Comparison of ENCODE assay signal across 23 cellular contexts in genomic region chr5:14284366-14285148, GRCh38.
DNase-seq lines count a peak whose midpoint lies in the region; ATAC-seq and TF ChIP-seq lines count a peak whose summit lies in the region.
"Had no signal": no experiment of that assay in that cellular context is flagged by ENCODE, and none has a peak within 500 bp of the region (broad histone marks: within the 10 kb centered on the region; RNA-seq: fewer than 3 reads in every experiment).

No MANE protein-coding gene starts in this region.

- H3K27me3 ChIP-seq in endocrine pancreas (ENCODE audit: control insufficient read depth, insufficient read depth, low read length), result no peaks in the 10 kb centered on the region
- H3K27me3 ChIP-seq in osteoblast (ENCODE audit: insufficient read depth, low read length), result no peaks in the 10 kb centered on the region
- H3K27me3 ChIP-seq: BE2C, foreskin keratinocyte, heart right ventricle, neutrophil had no signal

- H3K4me3 ChIP-seq in endocrine pancreas (ENCODE audit: control insufficient read depth, insufficient read depth, low read length), result peak overlapping the region; percentile 41
- H3K4me3 ChIP-seq in osteoblast (ENCODE audit: insufficient read depth, low read length), result no peak overlapping the region
- H3K4me3 ChIP-seq: heart right ventricle, lung had no signal

- no peaks in the 10 kb centered on the region for H3K4me1 ChIP-seq in endocrine pancreas (ENCODE audit: control insufficient read depth, insufficient read depth, low read length)
- H3K4me1 ChIP-seq in osteoblast (ENCODE audit: insufficient read depth, low read length), result peaks cover 3% of the 10 kb centered on the region
- H3K4me1 ChIP-seq: foreskin keratinocyte had no signal

- peaks cover 2% of the 10 kb centered on the region for H3K4me1 Mint-ChIP-seq in activated CD8-positive, alpha-beta memory T cell treated with anti-CD3 and anti-CD28 coated beads, Interleukin-2, amount 10 ng/mL, durations not matched to agents 7 days and 5 days
- H3K4me1 Mint-ChIP-seq: stimulated activated naive CD8-positive, alpha-beta T cell treated with anti-CD3 and anti-CD28 coated beads, Interleukin-15, amount 100 ng/mL, for 72 hours had no signal

- TF ChIP-seq CTCF in osteoblast (IDR thresholded peaks at IDR 0.05; ENCODE audit: extremely low read depth, low read depth, low read length), result no peak

- no peak overlapping the region for H3K4me3 Mint-ChIP-seq in activated CD8-positive, alpha-beta memory T cell treated with anti-CD3 and anti-CD28 coated beads, Interleukin-2, amount 10 ng/mL, durations not matched to agents 7 days and 5 days
- H3K4me3 Mint-ChIP-seq: activated B cell treated with CpG ODN at 0.5 μM for 24 hours; activated T-cell treated with anti-CD3 and anti-CD28 coated beads, Interleukin-2, amount 50 U/mL, for 72 hours; H9; stimulated activated naive CD8-positive, alpha-beta T cell treated with anti-CD3 and anti-CD28 coated beads, Interleukin-15, amount 100 ng/mL, for 72 hours had no signal

- no peaks in the 10 kb centered on the region for H3K36me3 Mint-ChIP-seq in activated CD8-positive, alpha-beta memory T cell treated with anti-CD3 and anti-CD28 coated beads, Interleukin-2, amount 10 ng/mL, durations not matched to agents 7 days and 5 days

- ATAC-seq in activated CD8-positive, alpha-beta memory T cell treated with anti-CD3 and anti-CD28 coated beads, Interleukin-2, amount 10 ng/mL, durations not matched to agents 7 days and 5 days, result no peak
- ATAC-seq: activated T-cell treated with anti-CD3 and anti-CD28 coated beads, Interleukin-2, amount 50 U/mL, for 72 hours; foreskin keratinocyte; heart right ventricle; stimulated activated naive CD8-positive, alpha-beta T cell treated with anti-CD3 and anti-CD28 coated beads, Interleukin-15, amount 100 ng/mL, for 72 hours had no signal

- H3K36me3 ChIP-seq in endocrine pancreas (ENCODE audit: control insufficient read depth, insufficient read depth, low read length) (no peaks in the 10 kb centered on the region), osteoblast (ENCODE audit: insufficient read depth, low read length) (peaks cover 69% of the 10 kb centered on the region)
- H3K36me3 ChIP-seq: neutrophil had no signal

- H3K9me3 ChIP-seq in endocrine pancreas (ENCODE audit: control insufficient read depth, low read length), result no peaks in the 10 kb centered on the region
- H3K9me3 ChIP-seq in osteoblast (ENCODE audit: low read depth, low read length), result no peaks in the 10 kb centered on the region
- H3K9me3 ChIP-seq: BE2C, heart right ventricle, neutrophil had no signal

- H3K27me3 Mint-ChIP-seq in activated CD8-positive, alpha-beta memory T cell treated with anti-CD3 and anti-CD28 coated beads, Interleukin-2, amount 10 ng/mL, durations not matched to agents 7 days and 5 days, result peaks cover 10% of the 10 kb centered on the region
- H3K27me3 Mint-ChIP-seq: activated B cell treated with CpG ODN at 0.5 μM for 24 hours; stimulated activated naive CD8-positive, alpha-beta T cell treated with anti-CD3 and anti-CD28 coated beads, Interleukin-15, amount 100 ng/mL, for 72 hours had no signal

- DNase-seq in ELF-1 (ENCODE audit: low read depth, low spot score) (peak; percentile 88), NCI-H82 (lab: John Stamatoyannopoulos, UW) (peak; percentile 87), osteoblast (ENCODE audit: insufficient read length, low spot score, missing footprints) (no peak), GM03348 (ENCODE audit: low spot score) (no peak), NCI-H2107 (lab: John Stamatoyannopoulos, UW) (no peak)
- no peak for DNase-seq in activated CD8-positive, alpha-beta memory T cell treated with anti-CD3 and anti-CD28 coated beads, Interleukin-2, amount 10 ng/mL, durations not matched to agents 7 days and 5 days
- DNase-seq: activated B cell treated with CpG ODN at 0.5 μM for 24 hours; activated naive CD4-positive, alpha-beta T cell; activated T-cell treated with anti-CD3 and anti-CD28 coated beads, Interleukin-2, amount 50 U/mL, for 72 hours; BE2C; DMS53; foreskin keratinocyte; H9; heart right ventricle; NCI-H146; NCI-H524 treated with DMSO at 0.1 percent for 48 hours; SHP77 treated with DMSO at 0.1 percent for 48 hours; stimulated activated naive CD8-positive, alpha-beta T cell treated with anti-CD3 and anti-CD28 coated beads, Interleukin-15, amount 100 ng/mL, for 72 hours; T1000 had no signal

- H2AFZ ChIP-seq in osteoblast (ENCODE audit: low read length), result no peak overlapping the region

- no peak overlapping the region for H3K27ac Mint-ChIP-seq in activated CD8-positive, alpha-beta memory T cell treated with anti-CD3 and anti-CD28 coated beads, Interleukin-2, amount 10 ng/mL, durations not matched to agents 7 days and 5 days
- H3K27ac Mint-ChIP-seq: activated B cell treated with CpG ODN at 0.5 μM for 24 hours; activated T-cell treated with anti-CD3 and anti-CD28 coated beads, Interleukin-2, amount 50 U/mL, for 72 hours; stimulated activated naive CD8-positive, alpha-beta T cell treated with anti-CD3 and anti-CD28 coated beads, Interleukin-15, amount 100 ng/mL, for 72 hours had no signal

- H3K9me3 Mint-ChIP-seq in activated CD8-positive, alpha-beta memory T cell treated with anti-CD3 and anti-CD28 coated beads, Interleukin-2, amount 10 ng/mL, durations not matched to agents 7 days and 5 days (ENCODE audit: low read depth), result no peaks in the 10 kb centered on the region
- H3K9me3 Mint-ChIP-seq: activated B cell treated with CpG ODN at 0.5 μM for 24 hours; activated T-cell treated with anti-CD3 and anti-CD28 coated beads, Interleukin-2, amount 50 U/mL, for 72 hours; H9; stimulated activated naive CD8-positive, alpha-beta T cell treated with anti-CD3 and anti-CD28 coated beads, Interleukin-15, amount 100 ng/mL, for 72 hours had no signal

- H4K20me1 ChIP-seq in osteoblast (ENCODE audit: insufficient read depth, low read length), result peaks cover 40% of the 10 kb centered on the region

- no peak overlapping the region for H3K4me2 ChIP-seq in osteoblast (ENCODE audit: insufficient read depth, low read length)

- no peak overlapping the region for H3K9ac ChIP-seq in endocrine pancreas (ENCODE audit: control insufficient read depth, insufficient read depth, low read length)

- peak overlapping the region; percentile 26 for H3K27ac ChIP-seq in osteoblast (ENCODE audit: low read depth, low read length)
- H3K27ac ChIP-seq: foreskin keratinocyte, heart right ventricle, HL-60, neutrophil had no signal

- CTCF ChIA-PET in activated CD8-positive, alpha-beta memory T cell treated with anti-CD3 and anti-CD28 coated beads, Interleukin-2, amount 10 ng/mL, durations not matched to agents 7 days and 5 days (lab: Charles Lee), result interaction anchor here (0.6 kb wide), 1 partner anchor 659 kb away, joined by 3 read pairs; no protein-coding TSS in a partner anchor

- peaks cover 94% of the 10 kb centered on the region for H3K79me2 ChIP-seq in osteoblast (ENCODE audit: insufficient read depth, low read length)

Comparison
In these comparisons a context has a peak if more than half of its experiments do, and no peak if none do; other contexts are left out.
1. DNase-seq: peak in ELF-1 (single experiment) and NCI-H82 (single experiment); none in osteoblast (single experiment), GM03348 (single experiment), activated CD8-positive, alpha-beta memory T cell treated with anti-CD3 and anti-CD28 coated beads, Interleukin-2, amount 10 ng/mL, durations not matched to agents 7 days and 5 days (single experiment) and NCI-H2107 (single experiment).